ENCODE assay signal across 1 cellular context in the genomic region with DNA sequence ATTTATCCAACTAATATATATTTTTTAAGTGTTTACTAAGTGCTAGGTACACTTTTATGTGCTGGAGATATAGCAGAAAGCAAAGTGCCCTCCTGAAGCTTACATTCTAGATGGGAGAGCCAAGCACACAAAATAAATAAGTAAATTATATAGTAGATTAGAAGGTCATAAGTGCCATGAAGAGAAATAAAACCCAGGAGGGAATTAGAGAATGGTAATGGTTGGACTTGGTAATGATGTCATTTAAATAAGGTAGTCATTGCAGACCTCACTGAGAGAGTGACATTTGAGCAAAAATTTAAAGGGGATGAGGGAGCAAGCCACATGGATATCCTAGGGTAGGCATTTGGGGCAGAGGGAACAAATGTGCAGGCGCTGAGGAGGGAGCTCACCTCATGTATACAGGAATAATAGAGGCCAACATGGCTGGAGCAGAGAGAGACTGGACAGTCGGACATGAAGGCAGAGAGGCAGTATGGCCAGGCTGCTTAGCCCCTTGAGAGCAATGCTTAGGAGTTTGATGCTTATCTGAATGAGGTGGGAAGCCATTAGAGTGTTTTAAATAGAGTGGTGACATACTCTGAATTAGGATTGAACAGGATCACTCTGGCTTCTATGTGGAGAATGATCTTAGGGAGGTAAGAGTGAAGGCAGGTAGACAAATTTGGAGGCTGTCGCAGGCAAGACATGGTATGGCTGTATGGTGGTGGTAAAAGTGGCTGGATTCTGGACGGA.
TF ChIP-seq lines count a peak whose summit lies in the region.

No MANE protein-coding gene starts in this region.

TF ChIP-seq in GM23338, 12 proteins besides CTCF, POLR2A, EP300 and RAD21 (continued from another document):
- TF ChIP-seq, protein P1, sequence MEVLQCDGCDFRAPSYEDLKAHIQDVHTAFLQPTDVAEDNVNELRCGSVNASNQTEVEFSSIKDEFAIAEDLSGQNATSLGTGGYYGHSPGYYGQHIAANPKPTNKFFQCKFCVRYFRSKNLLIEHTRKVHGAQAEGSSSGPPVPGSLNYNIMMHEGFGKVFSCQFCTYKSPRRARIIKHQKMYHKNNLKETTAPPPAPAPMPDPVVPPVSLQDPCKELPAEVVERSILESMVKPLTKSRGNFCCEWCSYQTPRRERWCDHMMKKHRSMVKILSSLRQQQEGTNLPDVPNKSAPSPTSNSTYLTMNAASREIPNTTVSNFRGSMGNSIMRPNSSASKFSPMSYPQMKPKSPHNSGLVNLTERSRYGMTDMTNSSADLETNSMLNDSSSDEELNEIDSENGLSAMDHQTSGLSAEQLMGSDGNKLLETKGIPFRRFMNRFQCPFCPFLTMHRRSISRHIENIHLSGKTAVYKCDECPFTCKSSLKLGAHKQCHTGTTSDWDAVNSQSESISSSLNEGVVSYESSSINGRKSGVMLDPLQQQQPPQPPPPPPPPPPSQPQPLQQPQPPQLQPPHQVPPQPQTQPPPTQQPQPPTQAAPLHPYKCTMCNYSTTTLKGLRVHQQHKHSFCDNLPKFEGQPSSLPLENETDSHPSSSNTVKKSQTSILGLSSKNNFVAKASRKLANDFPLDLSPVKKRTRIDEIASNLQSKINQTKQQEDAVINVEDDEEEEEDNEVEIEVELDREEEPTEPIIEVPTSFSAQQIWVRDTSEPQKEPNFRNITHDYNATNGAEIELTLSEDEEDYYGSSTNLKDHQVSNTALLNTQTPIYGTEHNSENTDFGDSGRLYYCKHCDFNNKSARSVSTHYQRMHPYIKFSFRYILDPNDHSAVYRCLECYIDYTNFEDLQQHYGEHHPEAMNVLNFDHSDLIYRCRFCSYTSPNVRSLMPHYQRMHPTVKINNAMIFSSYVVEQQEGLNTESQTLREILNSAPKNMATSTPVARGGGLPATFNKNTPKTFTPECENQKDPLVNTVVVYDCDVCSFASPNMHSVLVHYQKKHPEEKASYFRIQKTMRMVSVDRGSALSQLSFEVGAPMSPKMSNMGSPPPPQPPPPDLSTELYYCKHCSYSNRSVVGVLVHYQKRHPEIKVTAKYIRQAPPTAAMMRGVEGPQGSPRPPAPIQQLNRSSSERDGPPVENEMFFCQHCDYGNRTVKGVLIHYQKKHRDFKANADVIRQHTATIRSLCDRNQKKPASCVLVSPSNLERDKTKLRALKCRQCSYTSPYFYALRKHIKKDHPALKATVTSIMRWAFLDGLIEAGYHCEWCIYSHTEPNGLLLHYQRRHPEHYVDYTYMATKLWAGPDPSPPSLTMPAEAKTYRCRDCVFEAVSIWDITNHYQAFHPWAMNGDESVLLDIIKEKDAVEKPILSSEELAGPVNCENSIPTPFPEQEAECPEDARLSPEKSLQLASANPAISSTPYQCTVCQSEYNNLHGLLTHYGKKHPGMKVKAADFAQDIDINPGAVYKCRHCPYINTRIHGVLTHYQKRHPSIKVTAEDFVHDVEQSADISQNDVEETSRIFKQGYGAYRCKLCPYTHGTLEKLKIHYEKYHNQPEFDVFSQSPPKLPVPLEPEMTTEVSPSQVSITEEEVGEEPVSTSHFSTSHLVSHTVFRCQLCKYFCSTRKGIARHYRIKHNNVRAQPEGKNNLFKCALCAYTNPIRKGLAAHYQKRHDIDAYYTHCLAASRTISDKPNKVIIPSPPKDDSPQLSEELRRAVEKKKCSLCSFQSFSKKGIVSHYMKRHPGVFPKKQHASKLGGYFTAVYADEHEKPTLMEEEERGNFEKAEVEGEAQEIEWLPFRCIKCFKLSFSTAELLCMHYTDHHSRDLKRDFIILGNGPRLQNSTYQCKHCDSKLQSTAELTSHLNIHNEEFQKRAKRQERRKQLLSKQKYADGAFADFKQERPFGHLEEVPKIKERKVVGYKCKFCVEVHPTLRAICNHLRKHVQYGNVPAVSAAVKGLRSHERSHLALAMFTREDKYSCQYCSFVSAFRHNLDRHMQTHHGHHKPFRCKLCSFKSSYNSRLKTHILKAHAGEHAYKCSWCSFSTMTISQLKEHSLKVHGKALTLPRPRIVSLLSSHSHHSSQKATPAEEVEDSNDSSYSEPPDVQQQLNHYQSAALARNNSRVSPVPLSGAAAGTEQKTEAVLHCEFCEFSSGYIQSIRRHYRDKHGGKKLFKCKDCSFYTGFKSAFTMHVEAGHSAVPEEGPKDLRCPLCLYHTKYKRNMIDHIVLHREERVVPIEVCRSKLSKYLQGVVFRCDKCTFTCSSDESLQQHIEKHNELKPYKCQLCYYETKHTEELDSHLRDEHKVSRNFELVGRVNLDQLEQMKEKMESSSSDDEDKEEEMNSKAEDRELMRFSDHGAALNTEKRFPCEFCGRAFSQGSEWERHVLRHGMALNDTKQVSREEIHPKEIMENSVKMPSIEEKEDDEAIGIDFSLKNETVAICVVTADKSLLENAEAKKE (CRISPR knock-in tag; IDR thresholded peaks at IDR 0.05) = no peak
- TF ChIP-seq, protein P2, sequence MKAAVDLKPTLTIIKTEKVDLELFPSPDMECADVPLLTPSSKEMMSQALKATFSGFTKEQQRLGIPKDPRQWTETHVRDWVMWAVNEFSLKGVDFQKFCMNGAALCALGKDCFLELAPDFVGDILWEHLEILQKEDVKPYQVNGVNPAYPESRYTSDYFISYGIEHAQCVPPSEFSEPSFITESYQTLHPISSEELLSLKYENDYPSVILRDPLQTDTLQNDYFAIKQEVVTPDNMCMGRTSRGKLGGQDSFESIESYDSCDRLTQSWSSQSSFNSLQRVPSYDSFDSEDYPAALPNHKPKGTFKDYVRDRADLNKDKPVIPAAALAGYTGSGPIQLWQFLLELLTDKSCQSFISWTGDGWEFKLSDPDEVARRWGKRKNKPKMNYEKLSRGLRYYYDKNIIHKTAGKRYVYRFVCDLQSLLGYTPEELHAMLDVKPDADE (IDR thresholded peaks at IDR 0.05) = no peak
- TF ChIP-seq EZH2phosphoT487 (IDR thresholded peaks at IDR 0.05; ENCODE audit: unreplicated experiment) (no peak), EZH2 (IDR thresholded peaks at IDR 0.05; ENCODE audit: low read depth, unreplicated experiment) (no peak)
